Comparison of ENCODE assay signal across 8 cellular contexts in the genomic region with DNA sequence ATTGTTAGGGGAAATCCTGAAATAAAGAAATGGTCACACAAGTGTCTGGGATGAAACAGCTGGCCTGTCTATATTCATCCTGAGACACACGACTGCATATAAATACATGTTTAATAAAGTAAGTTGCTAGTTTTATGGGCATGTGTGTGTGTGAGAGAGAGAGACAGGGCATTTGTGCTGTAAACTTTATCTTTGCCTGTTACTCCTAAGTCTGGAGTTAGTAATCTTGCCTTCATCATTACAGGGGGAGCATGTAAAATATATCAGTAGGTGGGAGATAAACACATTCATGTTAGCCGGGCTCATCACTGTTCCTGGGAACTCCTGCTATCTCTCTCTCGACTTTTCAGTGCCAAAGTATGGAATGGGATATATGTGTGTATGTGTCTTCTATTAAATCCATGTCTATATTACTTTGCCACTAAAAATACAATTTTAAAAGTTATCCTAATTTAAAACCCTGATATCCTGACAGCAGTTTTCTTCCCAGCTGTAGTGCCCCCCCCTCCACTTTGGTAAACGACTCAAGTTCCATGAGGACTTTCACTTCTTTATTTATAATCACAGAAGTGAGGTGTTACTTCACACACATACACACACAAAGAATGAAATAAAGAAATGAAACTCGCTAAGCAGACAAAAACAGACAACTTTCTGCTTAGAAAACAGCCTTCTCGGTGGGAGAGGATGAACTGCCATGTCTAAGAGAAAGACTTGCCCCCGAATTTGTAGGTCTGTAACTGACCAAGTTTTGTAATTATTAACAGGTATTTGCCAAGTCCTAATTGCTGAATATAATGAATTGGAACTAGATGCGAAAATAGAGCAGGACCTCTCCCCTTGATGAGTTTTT. TPM values are rescaled to one million over a fixed set of nuclear protein-coding genes. Genes with fewer than 3 reads are reported as not detected.
DNase-seq lines count a peak whose midpoint lies in the region; ATAC-seq and TF ChIP-seq lines count a peak whose summit lies in the region.

No MANE protein-coding gene starts in this region.

- peak; percentile 89 for DNase-seq in CD1c-positive myeloid dendritic cell (ENCODE audit: extremely low spot score)
- DNase-seq in MG63 = no peak
- DNase-seq in fibroblast of mammary gland (ENCODE audit: low read depth) = no peak
- DNase-seq in GOT3 (lab: John Stamatoyannopoulos, UW) = no peak
- no peak for DNase-seq in stimulated activated CD4-positive, alpha-beta T cell treated with anti-CD3 and anti-CD28 coated beads, Interleukin-2, amount 100 ng/mL, for 48 hours
- DNase-seq in SW 1271 (lab: John Stamatoyannopoulos, UW) = no peak

- H3K9ac ChIP-seq in subcutaneous abdominal adipose tissue (ENCODE audit: low read length in 5 of 5) = peak overlapping the region; percentile 74 to 98 (median 96)

- peak overlapping the region; percentile 82 for H3K4me3 ChIP-seq in MG63
- H3K4me3 ChIP-seq in fibroblast of mammary gland (ENCODE audit: control insufficient read depth, low read depth, low read length) = peak overlapping the region; percentile 75
- H3K4me3 ChIP-seq in subcutaneous abdominal adipose tissue (ENCODE audit: low read depth in 1 of 5, low read length in 5 of 5) = peak overlapping the region; percentile 78 to 93 (median 92)

- no peak for TF ChIP-seq CTCF in fibroblast of mammary gland (conservative IDR thresholded peaks at IDR 0.05; ENCODE audit: control insufficient read depth, insufficient read depth, low read depth, low read length)

- H3K36me3 ChIP-seq in MG63 = peaks cover 10% of the 10 kb centered on the region
- H3K36me3 ChIP-seq in subcutaneous abdominal adipose tissue (ENCODE audit: control insufficient read depth in 5 of 5, insufficient read depth in 5 of 5, low read length in 5 of 5) = peaks cover 0 to 4% (median 0%) of the 10 kb centered on the region in 5 donors

- H3K9me3 ChIP-seq in MG63 (no peaks in the 10 kb centered on the region), subcutaneous abdominal adipose tissue (ENCODE audit: control insufficient read depth in 5 of 5, low read length in 5 of 5) (no peaks in the 10 kb centered on the region)

- ATAC-seq in GM21447 (IDR thresholded peaks at IDR 0.05; ENCODE audit: unreplicated experiment) = peak; percentile 49

- peak overlapping the region; percentile 98 for H3K27ac ChIP-seq in subcutaneous abdominal adipose tissue (ENCODE audit: low read depth, low read length)

- H3K27me3 ChIP-seq in MG63 = no peaks in the 10 kb centered on the region
- H3K27me3 ChIP-seq in subcutaneous abdominal adipose tissue (ENCODE audit: control insufficient read depth in 5 of 5, insufficient read depth in 4 of 5, low read length in 5 of 5) = no peaks in the 10 kb centered on the region

- peaks cover 4 to 60% (median 41%) of the 10 kb centered on the region in 5 donors for H3K4me1 ChIP-seq in subcutaneous abdominal adipose tissue (ENCODE audit: control insufficient read depth in 5 of 5, insufficient read depth in 5 of 5, low read length in 5 of 5)

RNA-seq across cellular contexts. Expression of a gene that starts 0.9 kb away (rescaled TPM):
- 13.3 and 35.1 TPM in 2 replicates for total RNA-seq in MG63 (2014; rRNA removed; shearing (Covaris generic); ENCODE audit: low replicate concordance)
